In the genomic region with DNA sequence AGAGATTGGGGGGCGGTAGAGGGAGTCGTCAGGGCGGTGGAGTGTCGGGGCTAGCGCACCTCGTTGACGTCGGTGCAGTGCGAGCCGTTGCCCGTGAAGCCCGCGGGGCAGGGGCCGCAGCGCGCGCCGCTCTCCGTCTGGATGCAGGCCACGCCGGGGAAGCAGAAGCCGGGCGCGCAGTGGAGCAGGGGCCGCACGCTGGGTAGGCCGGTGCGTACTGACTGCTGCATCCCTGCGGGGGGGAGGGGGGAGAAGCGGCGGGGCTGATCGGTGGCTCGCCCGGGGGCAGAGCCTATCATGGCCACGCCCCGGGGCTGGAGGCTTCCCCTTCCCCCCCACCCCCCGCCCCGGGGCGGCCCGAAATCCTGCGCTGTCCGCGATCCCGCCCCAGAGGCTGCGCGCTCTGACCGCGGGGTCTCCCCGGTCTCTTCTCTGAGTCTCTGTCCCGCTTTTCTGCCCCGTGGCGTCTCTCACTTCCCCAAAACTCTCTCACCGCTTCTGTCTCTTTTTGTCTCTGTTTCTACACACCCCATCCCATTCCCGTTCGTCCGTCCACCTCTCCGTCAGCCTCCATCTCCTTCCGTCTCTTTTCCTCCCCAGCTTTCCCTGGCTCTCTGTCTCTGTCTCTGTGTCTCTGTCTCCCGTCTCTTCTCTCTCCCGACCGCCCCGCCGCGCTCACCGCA, we compare ENCODE assay signal across 9 cellular contexts. TPM values are rescaled to one million over a fixed set of nuclear protein-coding genes. Genes with fewer than 3 reads are reported as not detected.
DNase-seq lines count a peak whose midpoint lies in the region; ATAC-seq and FAIRE-seq lines count a peak whose summit lies in the region.
"Had no signal": no experiment of that assay in that cellular context is flagged by ENCODE, and none has a peak within 500 bp of the region (broad histone marks: within the 10 kb centered on the region; RNA-seq: fewer than 3 reads in every experiment).

No MANE protein-coding gene starts in this region.

- ATAC-seq in activated CD4-positive, alpha-beta T cell treated with anti-CD3 and anti-CD28 coated beads for 36 hours: peak; percentile 28
- ATAC-seq in stimulated activated memory B cell treated with anti-CD40 and anti-IgM and Interleukin-4, amounts not matched to agents 10 μg/mL and 1 μg/mL and 100 μg/mL, for 72 hours: peak; percentile 67
- ATAC-seq in HG02759 (IDR thresholded peaks at IDR 0.05; ENCODE audit: unreplicated experiment): no peak

- intact Hi-C loops in activated CD4-positive, alpha-beta T cell treated with anti-CD3 and anti-CD28 coated beads for 36 hours (cut with DNase I, micrococcal nuclease): loop anchor here (1.0 to 10.0 kb wide), 5 partner anchors 52 to 353 kb away; a partner anchor contains a TSS

- CTCF ChIA-PET in activated CD4-positive, alpha-beta T cell treated with anti-CD3 and anti-CD28 coated beads for 36 hours (lab: Charles Lee): no interaction called here

- H3K36me3 Mint-ChIP-seq in activated CD4-positive, alpha-beta T cell treated with anti-CD3 and anti-CD28 coated beads for 36 hours (ENCODE audit: low read depth): no peaks in the 10 kb centered on the region
- no peaks in the 10 kb centered on the region for H3K36me3 Mint-ChIP-seq in stimulated activated memory B cell treated with anti-CD40 and anti-IgM and Interleukin-4, amounts not matched to agents 10 μg/mL and 1 μg/mL and 100 μg/mL, for 72 hours

- POLR2A ChIA-PET in activated CD4-positive, alpha-beta T cell treated with anti-CD3 and anti-CD28 coated beads for 36 hours (lab: Charles Lee): no interaction called here

- FAIRE-seq in frontal cortex (lab: Jason Lieb, UNC): no peak

- H3K27me3 Mint-ChIP-seq in activated CD4-positive, alpha-beta T cell treated with anti-CD3 and anti-CD28 coated beads for 36 hours: peaks cover 71% of the 10 kb centered on the region
- H3K27me3 Mint-ChIP-seq in stimulated activated memory B cell treated with anti-CD40 and anti-IgM and Interleukin-4, amounts not matched to agents 10 μg/mL and 1 μg/mL and 100 μg/mL, for 72 hours: peaks cover 83% of the 10 kb centered on the region

- no peaks in the 10 kb centered on the region for H3K9me3 Mint-ChIP-seq in activated CD4-positive, alpha-beta T cell treated with anti-CD3 and anti-CD28 coated beads for 36 hours (ENCODE audit: low read depth)
- no peaks in the 10 kb centered on the region for H3K9me3 Mint-ChIP-seq in stimulated activated memory B cell treated with anti-CD40 and anti-IgM and Interleukin-4, amounts not matched to agents 10 μg/mL and 1 μg/mL and 100 μg/mL, for 72 hours
- H3K9me3 Mint-ChIP-seq: neural crest cell had no signal

- peak overlapping the region; percentile 6 for H3K4me3 Mint-ChIP-seq in activated CD4-positive, alpha-beta T cell treated with anti-CD3 and anti-CD28 coated beads for 36 hours
- peak overlapping the region; percentile 76 for H3K4me3 Mint-ChIP-seq in stimulated activated memory B cell treated with anti-CD40 and anti-IgM and Interleukin-4, amounts not matched to agents 10 μg/mL and 1 μg/mL and 100 μg/mL, for 72 hours
- H3K4me3 Mint-ChIP-seq: neural crest cell had no signal

- H3K27ac Mint-ChIP-seq in activated CD4-positive, alpha-beta T cell treated with anti-CD3 and anti-CD28 coated beads for 36 hours: no peak overlapping the region
- peak overlapping the region; percentile 43 for H3K27ac Mint-ChIP-seq in stimulated activated memory B cell treated with anti-CD40 and anti-IgM and Interleukin-4, amounts not matched to agents 10 μg/mL and 1 μg/mL and 100 μg/mL, for 72 hours

- peak; percentile 60 for DNase-seq in activated CD4-positive, alpha-beta T cell treated with anti-CD3 and anti-CD28 coated beads for 36 hours
- no peak for DNase-seq in activated CD4-positive, alpha-beta T cell treated with anti-CD3 and anti-CD28 coated beads for 1 hour
- DNase-seq in activated T-cell treated with anti-CD3 and anti-CD28 coated beads for 48 hours (ENCODE audit: low read depth) (peak; percentile 21), NCI-H187 (lab: John Stamatoyannopoulos, UW) (no peak), frontal cortex (ENCODE audit: low spot score in 2 of 2) (no peak)

- peak overlapping the region; percentile 30 for H3K4me3 ChIP-seq in iPS-11a (ENCODE audit: low read depth, low read length)

- peaks cover 31% of the 10 kb centered on the region for H3K4me1 Mint-ChIP-seq in activated CD4-positive, alpha-beta T cell treated with anti-CD3 and anti-CD28 coated beads for 36 hours
- peaks cover 48% of the 10 kb centered on the region for H3K4me1 Mint-ChIP-seq in stimulated activated memory B cell treated with anti-CD40 and anti-IgM and Interleukin-4, amounts not matched to agents 10 μg/mL and 1 μg/mL and 100 μg/mL, for 72 hours

RNA-seq across cellular contexts. Expression of a gene that starts 1.1 kb away (rescaled TPM):
- not detected for total RNA-seq in activated CD4-positive, alpha-beta T cell treated with anti-CD3 and anti-CD28 coated beads for 36 hours
- not detected for total RNA-seq in frontal cortex
- total RNA-seq: neural crest cell had no signal

RNA-seq across cellular contexts. Expression of a gene that starts 41.7 kb away (rescaled TPM):
- total RNA-seq in activated CD4-positive, alpha-beta T cell treated with anti-CD3 and anti-CD28 coated beads for 36 hours: 10 to 100 TPM; 72.4 to 74.0 TPM
- total RNA-seq in frontal cortex: 38.3 TPM

Comparison
In these comparisons a context has a peak if more than half of its experiments do, and no peak if none do; other contexts are left out.
1. DNase-seq: peak in activated CD4-positive, alpha-beta T cell treated with anti-CD3 and anti-CD28 coated beads for 36 hours (single experiment) and activated T-cell treated with anti-CD3 and anti-CD28 coated beads for 48 hours (single experiment); none in activated CD4-positive, alpha-beta T cell treated with anti-CD3 and anti-CD28 coated beads for 1 hour (single experiment), NCI-H187 (0 of 2) and frontal cortex (0 of 2).